Comparison of ENCODE assay signal across 1 cellular context in the genomic region with DNA sequence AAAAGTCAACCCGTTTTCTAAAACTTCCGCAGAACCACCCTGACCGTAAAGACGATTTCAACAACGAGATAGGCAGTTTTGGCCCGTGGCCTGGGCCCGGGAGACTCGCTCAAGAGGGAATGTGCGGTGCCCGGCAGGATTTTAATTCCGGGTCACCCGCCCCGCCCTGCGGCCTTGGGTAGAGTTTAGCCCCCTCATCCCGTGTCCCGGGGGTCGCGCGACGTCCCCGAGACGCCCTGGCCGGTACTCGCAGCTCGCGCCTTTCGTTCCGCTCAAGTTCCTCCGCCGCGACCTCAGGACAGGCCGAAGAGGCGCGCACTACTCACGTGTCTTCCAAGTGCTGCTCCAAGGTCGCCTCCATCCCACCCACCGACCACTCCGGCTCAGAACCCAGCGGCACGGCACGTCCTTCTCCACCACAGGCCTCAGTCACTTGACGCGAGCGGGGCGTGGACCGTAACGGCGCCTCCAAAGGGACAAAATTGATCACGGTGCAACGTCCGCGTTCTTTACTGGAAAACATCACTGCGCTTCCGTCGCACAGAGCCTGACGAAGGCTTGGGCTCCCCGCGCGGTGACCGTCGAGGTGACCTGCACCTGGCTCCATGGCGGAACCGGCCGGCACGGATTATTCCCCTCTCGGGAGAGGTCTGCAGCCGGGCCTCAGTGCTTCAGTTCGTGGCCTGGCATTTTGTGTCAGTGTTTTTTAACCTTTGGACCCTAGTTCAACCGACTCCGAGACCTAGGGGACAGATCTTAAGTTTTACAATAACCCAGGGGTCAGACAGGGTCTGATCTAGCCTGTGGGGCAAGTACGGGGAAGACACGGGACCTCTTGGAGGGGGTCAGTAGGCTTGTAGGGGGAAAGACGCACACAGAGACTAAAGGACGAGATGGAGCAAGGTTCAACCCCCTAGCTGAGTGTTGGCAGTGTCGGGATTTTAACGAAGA.
TF ChIP-seq lines count a peak whose summit lies in the region.

A gene (minus strand): TSS at position 435 of the 951 bp plus-strand sequence. CDS start 74 bp downstream, at position 361.

TF ChIP-seq in HepG2, 621 proteins besides CTCF, POLR2A, EP300 and RAD21 (continued from another document and continues in another):
- TF ChIP-seq, protein P1, sequence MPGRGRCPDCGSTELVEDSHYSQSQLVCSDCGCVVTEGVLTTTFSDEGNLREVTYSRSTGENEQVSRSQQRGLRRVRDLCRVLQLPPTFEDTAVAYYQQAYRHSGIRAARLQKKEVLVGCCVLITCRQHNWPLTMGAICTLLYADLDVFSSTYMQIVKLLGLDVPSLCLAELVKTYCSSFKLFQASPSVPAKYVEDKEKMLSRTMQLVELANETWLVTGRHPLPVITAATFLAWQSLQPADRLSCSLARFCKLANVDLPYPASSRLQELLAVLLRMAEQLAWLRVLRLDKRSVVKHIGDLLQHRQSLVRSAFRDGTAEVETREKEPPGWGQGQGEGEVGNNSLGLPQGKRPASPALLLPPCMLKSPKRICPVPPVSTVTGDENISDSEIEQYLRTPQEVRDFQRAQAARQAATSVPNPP (CRISPR knock-in tag; IDR thresholded peaks at IDR 0.05): peak; percentile 78; the same call in 1 of the 2 replicates
- TF ChIP-seq ZNF737 (CRISPR knock-in tag; IDR thresholded peaks at IDR 0.05; ENCODE audit: borderline replicate concordance) (no peak), ZNF772 (CRISPR knock-in tag; IDR thresholded peaks at IDR 0.05) (peak; percentile 98), NR1H2 (CRISPR knock-in tag; IDR thresholded peaks at IDR 0.05; ENCODE audit: borderline replicate concordance, low read depth) (0 out of 2 replicates have a peak, but pooled peaks have one; percentile 16), FOXP1 (IDR thresholded peaks at IDR 0.05) (no peak), FOXP1 (CRISPR knock-in tag; IDR thresholded peaks at IDR 0.05) (no peak; the same call in 1 of the 2 replicates), SRF (IDR thresholded peaks at IDR 0.05; ENCODE audit: low read depth, low read length) (0 out of 2 replicates have a peak, but pooled peaks have one; percentile 2), RXRB (CRISPR knock-in tag; IDR thresholded peaks at IDR 0.05; ENCODE audit: borderline replicate concordance) (peak; percentile 84), ZNF614 (CRISPR knock-in tag; IDR thresholded peaks at IDR 0.05; ENCODE audit: borderline replicate concordance) (no peak; the same call in 1 of the 2 replicates), ZSCAN31 (CRISPR knock-in tag; IDR thresholded peaks at IDR 0.05; ENCODE audit: low read depth) (peak; percentile 83), ZSCAN25 (CRISPR knock-in tag; IDR thresholded peaks at IDR 0.05) (no peak), NONO (IDR thresholded peaks at IDR 0.05) (no peak), NONO (CRISPR knock-in tag; conservative IDR thresholded peaks at IDR 0.05) (peak; percentile 99), NR2F6 (IDR thresholded peaks at IDR 0.05) (no peak), NR2F6 (CRISPR knock-in tag; IDR thresholded peaks at IDR 0.05) (peak; percentile 90), NCOA5 (CRISPR knock-in tag; IDR thresholded peaks at IDR 0.05) (0 out of 2 replicates have a peak, but pooled peaks have one; percentile 44), ZNF563 (CRISPR knock-in tag; IDR thresholded peaks at IDR 0.05) (peak; percentile 90), HNRNPL (IDR thresholded peaks at IDR 0.05; ENCODE audit: low read depth, low read length) (peak; percentile 74), CHD4 (IDR thresholded peaks at IDR 0.05; ENCODE audit: borderline replicate concordance, low read length) (no peak), ZNF232 (CRISPR knock-in tag; IDR thresholded peaks at IDR 0.05; ENCODE audit: borderline replicate concordance) (peak; percentile 91), GFI1 (CRISPR knock-in tag; IDR thresholded peaks at IDR 0.05; ENCODE audit: borderline replicate concordance) (peak; percentile 61), ZNF616 (CRISPR knock-in tag; IDR thresholded peaks at IDR 0.05; ENCODE audit: low read depth) (peak; percentile 80; the same call in 1 of the 2 replicates), ISL2 (CRISPR knock-in tag; IDR thresholded peaks at IDR 0.05) (peak; percentile 68), ZNF891 (CRISPR knock-in tag; IDR thresholded peaks at IDR 0.05) (peak; percentile 96), ZNF629 (CRISPR knock-in tag; conservative IDR thresholded peaks at IDR 0.05) (peak; percentile 66)
- TF ChIP-seq, protein P2, sequence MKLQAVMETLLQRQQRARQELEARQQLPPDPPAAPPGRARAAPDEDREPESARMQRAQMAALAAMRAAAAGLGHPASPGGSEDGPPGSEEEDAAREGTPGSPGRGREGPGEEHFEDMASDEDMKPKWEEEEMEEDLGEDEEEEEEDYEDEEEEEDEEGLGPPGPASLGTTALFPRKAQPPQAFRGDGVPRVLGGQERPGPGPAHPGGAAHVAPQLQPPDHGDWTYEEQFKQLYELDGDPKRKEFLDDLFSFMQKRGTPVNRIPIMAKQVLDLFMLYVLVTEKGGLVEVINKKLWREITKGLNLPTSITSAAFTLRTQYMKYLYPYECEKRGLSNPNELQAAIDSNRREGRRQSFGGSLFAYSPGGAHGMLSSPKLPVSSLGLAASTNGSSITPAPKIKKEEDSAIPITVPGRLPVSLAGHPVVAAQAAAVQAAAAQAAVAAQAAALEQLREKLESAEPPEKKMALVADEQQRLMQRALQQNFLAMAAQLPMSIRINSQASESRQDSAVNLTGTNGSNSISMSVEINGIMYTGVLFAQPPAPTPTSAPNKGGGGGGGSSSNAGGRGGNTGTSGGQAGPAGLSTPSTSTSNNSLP (IDR thresholded peaks at IDR 0.05; ENCODE audit: low read depth, low read length): no peak
- TF ChIP-seq, protein P3, sequence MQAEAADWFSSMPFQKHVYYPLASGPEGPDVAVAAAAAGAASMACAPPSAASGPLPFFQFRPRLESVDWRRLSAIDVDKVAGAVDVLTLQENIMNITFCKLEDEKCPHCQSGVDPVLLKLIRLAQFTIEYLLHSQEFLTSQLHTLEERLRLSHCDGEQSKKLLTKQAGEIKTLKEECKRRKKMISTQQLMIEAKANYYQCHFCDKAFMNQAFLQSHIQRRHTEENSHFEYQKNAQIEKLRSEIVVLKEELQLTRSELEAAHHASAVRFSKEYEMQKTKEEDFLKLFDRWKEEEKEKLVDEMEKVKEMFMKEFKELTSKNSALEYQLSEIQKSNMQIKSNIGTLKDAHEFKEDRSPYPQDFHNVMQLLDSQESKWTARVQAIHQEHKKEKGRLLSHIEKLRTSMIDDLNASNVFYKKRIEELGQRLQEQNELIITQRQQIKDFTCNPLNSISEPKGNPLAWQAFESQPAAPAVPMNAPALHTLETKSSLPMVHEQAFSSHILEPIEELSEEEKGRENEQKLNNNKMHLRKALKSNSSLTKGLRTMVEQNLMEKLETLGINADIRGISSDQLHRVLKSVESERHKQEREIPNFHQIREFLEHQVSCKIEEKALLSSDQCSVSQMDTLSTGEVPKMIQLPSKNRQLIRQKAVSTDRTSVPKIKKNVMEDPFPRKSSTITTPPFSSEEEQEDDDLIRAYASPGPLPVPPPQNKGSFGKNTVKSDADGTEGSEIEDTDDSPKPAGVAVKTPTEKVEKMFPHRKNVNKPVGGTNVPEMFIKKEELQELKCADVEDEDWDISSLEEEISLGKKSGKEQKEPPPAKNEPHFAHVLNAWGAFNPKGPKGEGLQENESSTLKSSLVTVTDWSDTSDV (CRISPR knock-in tag; IDR thresholded peaks at IDR 0.05): 0 out of 2 replicates have a peak, but pooled peaks have one; percentile 48
- TF ChIP-seq, protein P4, sequence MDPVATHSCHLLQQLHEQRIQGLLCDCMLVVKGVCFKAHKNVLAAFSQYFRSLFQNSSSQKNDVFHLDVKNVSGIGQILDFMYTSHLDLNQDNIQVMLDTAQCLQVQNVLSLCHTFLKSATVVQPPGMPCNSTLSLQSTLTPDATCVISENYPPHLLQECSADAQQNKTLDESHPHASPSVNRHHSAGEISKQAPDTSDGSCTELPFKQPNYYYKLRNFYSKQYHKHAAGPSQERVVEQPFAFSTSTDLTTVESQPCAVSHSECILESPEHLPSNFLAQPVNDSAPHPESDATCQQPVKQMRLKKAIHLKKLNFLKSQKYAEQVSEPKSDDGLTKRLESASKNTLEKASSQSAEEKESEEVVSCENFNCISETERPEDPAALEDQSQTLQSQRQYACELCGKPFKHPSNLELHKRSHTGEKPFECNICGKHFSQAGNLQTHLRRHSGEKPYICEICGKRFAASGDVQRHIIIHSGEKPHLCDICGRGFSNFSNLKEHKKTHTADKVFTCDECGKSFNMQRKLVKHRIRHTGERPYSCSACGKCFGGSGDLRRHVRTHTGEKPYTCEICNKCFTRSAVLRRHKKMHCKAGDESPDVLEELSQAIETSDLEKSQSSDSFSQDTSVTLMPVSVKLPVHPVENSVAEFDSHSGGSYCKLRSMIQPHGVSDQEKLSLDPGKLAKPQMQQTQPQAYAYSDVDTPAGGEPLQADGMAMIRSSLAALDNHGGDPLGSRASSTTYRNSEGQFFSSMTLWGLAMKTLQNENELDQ (CRISPR knock-in tag; IDR thresholded peaks at IDR 0.05; ENCODE audit: borderline replicate concordance): no peak
- TF ChIP-seq, protein P5, sequence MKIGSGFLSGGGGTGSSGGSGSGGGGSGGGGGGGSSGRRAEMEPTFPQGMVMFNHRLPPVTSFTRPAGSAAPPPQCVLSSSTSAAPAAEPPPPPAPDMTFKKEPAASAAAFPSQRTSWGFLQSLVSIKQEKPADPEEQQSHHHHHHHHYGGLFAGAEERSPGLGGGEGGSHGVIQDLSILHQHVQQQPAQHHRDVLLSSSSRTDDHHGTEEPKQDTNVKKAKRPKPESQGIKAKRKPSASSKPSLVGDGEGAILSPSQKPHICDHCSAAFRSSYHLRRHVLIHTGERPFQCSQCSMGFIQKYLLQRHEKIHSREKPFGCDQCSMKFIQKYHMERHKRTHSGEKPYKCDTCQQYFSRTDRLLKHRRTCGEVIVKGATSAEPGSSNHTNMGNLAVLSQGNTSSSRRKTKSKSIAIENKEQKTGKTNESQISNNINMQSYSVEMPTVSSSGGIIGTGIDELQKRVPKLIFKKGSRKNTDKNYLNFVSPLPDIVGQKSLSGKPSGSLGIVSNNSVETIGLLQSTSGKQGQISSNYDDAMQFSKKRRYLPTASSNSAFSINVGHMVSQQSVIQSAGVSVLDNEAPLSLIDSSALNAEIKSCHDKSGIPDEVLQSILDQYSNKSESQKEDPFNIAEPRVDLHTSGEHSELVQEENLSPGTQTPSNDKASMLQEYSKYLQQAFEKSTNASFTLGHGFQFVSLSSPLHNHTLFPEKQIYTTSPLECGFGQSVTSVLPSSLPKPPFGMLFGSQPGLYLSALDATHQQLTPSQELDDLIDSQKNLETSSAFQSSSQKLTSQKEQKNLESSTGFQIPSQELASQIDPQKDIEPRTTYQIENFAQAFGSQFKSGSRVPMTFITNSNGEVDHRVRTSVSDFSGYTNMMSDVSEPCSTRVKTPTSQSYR (CRISPR knock-in tag; IDR thresholded peaks at IDR 0.05; ENCODE audit: borderline replicate concordance): peak; percentile 7; the same call in 1 of the 2 replicates
- TF ChIP-seq, protein P6, sequence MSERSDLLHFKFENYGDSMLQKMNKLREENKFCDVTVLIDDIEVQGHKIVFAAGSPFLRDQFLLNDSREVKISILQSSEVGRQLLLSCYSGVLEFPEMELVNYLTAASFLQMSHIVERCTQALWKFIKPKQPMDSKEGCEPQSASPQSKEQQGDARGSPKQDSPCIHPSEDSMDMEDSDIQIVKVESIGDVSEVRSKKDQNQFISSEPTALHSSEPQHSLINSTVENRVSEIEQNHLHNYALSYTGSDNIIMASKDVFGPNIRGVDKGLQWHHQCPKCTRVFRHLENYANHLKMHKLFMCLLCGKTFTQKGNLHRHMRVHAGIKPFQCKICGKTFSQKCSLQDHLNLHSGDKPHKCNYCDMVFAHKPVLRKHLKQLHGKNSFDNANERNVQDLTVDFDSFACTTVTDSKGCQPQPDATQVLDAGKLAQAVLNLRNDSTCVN (CRISPR knock-in tag; IDR thresholded peaks at IDR 0.05; ENCODE audit: borderline replicate concordance): peak; percentile 79
- TF ChIP-seq, protein P7, sequence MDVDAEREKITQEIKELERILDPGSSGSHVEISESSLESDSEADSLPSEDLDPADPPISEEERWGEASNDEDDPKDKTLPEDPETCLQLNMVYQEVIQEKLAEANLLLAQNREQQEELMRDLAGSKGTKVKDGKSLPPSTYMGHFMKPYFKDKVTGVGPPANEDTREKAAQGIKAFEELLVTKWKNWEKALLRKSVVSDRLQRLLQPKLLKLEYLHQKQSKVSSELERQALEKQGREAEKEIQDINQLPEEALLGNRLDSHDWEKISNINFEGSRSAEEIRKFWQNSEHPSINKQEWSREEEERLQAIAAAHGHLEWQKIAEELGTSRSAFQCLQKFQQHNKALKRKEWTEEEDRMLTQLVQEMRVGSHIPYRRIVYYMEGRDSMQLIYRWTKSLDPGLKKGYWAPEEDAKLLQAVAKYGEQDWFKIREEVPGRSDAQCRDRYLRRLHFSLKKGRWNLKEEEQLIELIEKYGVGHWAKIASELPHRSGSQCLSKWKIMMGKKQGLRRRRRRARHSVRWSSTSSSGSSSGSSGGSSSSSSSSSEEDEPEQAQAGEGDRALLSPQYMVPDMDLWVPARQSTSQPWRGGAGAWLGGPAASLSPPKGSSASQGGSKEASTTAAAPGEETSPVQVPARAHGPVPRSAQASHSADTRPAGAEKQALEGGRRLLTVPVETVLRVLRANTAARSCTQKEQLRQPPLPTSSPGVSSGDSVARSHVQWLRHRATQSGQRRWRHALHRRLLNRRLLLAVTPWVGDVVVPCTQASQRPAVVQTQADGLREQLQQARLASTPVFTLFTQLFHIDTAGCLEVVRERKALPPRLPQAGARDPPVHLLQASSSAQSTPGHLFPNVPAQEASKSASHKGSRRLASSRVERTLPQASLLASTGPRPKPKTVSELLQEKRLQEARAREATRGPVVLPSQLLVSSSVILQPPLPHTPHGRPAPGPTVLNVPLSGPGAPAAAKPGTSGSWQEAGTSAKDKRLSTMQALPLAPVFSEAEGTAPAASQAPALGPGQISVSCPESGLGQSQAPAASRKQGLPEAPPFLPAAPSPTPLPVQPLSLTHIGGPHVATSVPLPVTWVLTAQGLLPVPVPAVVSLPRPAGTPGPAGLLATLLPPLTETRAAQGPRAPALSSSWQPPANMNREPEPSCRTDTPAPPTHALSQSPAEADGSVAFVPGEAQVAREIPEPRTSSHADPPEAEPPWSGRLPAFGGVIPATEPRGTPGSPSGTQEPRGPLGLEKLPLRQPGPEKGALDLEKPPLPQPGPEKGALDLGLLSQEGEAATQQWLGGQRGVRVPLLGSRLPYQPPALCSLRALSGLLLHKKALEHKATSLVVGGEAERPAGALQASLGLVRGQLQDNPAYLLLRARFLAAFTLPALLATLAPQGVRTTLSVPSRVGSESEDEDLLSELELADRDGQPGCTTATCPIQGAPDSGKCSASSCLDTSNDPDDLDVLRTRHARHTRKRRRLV (CRISPR knock-in tag; IDR thresholded peaks at IDR 0.05): 0 out of 2 replicates have a peak, but pooled peaks have one; percentile 10
- TF ChIP-seq, protein P8, sequence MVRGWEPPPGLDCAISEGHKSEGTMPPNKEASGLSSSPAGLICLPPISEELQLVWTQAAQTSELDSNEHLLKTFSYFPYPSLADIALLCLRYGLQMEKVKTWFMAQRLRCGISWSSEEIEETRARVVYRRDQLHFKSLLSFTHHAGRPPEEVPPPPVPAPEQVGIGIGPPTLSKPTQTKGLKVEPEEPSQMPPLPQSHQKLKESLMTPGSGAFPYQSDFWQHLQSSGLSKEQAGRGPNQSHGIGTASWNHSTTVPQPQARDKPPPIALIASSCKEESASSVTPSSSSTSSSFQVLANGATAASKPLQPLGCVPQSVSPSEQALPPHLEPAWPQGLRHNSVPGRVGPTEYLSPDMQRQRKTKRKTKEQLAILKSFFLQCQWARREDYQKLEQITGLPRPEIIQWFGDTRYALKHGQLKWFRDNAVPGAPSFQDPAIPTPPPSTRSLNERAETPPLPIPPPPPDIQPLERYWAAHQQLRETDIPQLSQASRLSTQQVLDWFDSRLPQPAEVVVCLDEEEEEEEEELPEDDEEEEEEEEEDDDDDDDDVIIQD (CRISPR knock-in tag; IDR thresholded peaks at IDR 0.05; ENCODE audit: low read depth): peak; percentile 51; the same call in 1 of the 2 replicates
